Comparison of ENCODE assay signal across 10 cellular contexts in the genomic region with DNA sequence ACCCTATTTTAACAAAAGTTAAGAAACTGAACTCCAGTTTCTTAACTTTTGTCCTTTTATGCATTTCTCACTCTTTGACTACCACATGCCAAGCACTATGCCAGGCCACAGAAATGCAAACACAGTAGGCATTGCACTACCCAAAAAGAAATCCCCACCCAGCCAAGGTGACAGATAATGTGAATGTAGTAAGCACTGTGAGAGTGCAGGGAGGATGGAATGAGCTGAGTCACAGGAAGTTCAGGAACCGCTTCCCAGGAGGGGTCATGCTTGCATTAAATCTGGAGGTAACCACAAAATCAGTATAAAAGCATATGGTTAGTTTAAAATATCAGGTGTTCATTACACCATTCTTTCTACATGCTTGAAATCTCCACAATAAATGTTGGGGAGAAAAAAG. TPM values are rescaled to one million over a fixed set of nuclear protein-coding genes. Genes with fewer than 3 reads are reported as not detected.
DNase-seq lines count a peak whose midpoint lies in the region; ATAC-seq, FAIRE-seq and TF ChIP-seq lines count a peak whose summit lies in the region.
"Had no signal": no experiment of that assay in that cellular context is flagged by ENCODE, and none has a peak within 500 bp of the region (broad histone marks: within the 10 kb centered on the region; RNA-seq: fewer than 3 reads in every experiment).

No MANE protein-coding gene starts in this region.

- peaks cover 49% of the 10 kb centered on the region for H3K36me3 Mint-ChIP-seq in activated T-cell treated with anti-CD3 and anti-CD28 coated beads, Interleukin-2, amount 50 U/mL, for 24 hours (ENCODE audit: low read depth)

- CTCF ChIA-PET in RWPE1 (lab: Yijun Ruan, JAX) = interaction anchor here (0.6 to 1.2 kb wide), 4 partner anchors 8 to 127 kb away, joined by 3 read pairs; no protein-coding TSS in a partner anchor
- CTCF ChIA-PET in endothelial cell of umbilical vein (lab: Charles Lee) = interaction anchor here (0.6 to 1.9 kb wide), 4 partner anchors 8 to 116 kb away, joined by 3 to 9 read pairs (median 4); no protein-coding TSS in a partner anchor

- H4K20me1 ChIP-seq in endothelial cell of umbilical vein (replicated peaks; ENCODE audit: control insufficient read depth, extremely low read depth, insufficient read depth, low read length) = no peaks in the 10 kb centered on the region

- H3K27ac ChIP-seq in RWPE1 (peak overlapping the region; percentile 100; the same call in 1 of the 2 replicates), endothelial cell of umbilical vein (ENCODE audit: insufficient read depth, low read depth, low read length) (peak overlapping the region; percentile 51)

- BruUV-seq in endothelial cell of umbilical vein (replicated peaks; lab: Mats Ljungman, UMichigan) = no TSS peak

- H3K27ac Mint-ChIP-seq in activated T-cell treated with anti-CD3 and anti-CD28 coated beads, Interleukin-2, amount 50 U/mL, for 24 hours = peak overlapping the region; percentile 88
- H3K27ac Mint-ChIP-seq: CD8-positive, alpha-beta memory T cell had no signal

- no peaks in the 10 kb centered on the region for H3K9me1 ChIP-seq in endothelial cell of umbilical vein (replicated peaks; ENCODE audit: control insufficient read depth, extremely low read depth, insufficient read depth, low read length)

- TF ChIP-seq POLR2A in endothelial cell of umbilical vein (IDR thresholded peaks at IDR 0.05; ENCODE audit: low read depth, low read length) = no peak

- no peak overlapping the region for H2AFZ ChIP-seq in endothelial cell of umbilical vein (ENCODE audit: low read depth, low read length)

- H3K4me2 ChIP-seq in endothelial cell of umbilical vein (ENCODE audit: insufficient read depth, low read length) = peak overlapping the region; percentile 45

- POLR2A ChIA-PET in RWPE1 (lab: Yijun Ruan, JAX; ENCODE audit: low non-redundant PET) (no interaction called here), endothelial cell of umbilical vein (lab: Charles Lee) (no interaction called here)

- peaks cover 47% of the 10 kb centered on the region for H3K4me1 ChIP-seq in endothelial cell of umbilical vein (ENCODE audit: control insufficient read depth, extremely low read depth, insufficient read depth, low read length)

- DNase-seq in activated T-cell treated with anti-CD3 and anti-CD28 coated beads, Interleukin-2, amount 50 U/mL, for 24 hours = peak; percentile 13
- DNase-seq in activated T-cell treated with anti-CD3 and anti-CD28 coated beads, Interleukin-2, amount 50 U/mL, for 48 hours = no peak
- DNase-seq in RWPE1 (ENCODE audit: low spot score) = peak; percentile 88
- DNase-seq in endothelial cell of umbilical vein (ENCODE audit: low read depth, low spot score) = peak; percentile 64
- peak; percentile 35 for DNase-seq in stimulated activated naive CD8-positive, alpha-beta T cell treated with anti-CD3 and anti-CD28 coated beads, Interleukin-15, Interleukin-2, amounts not matched to agents 100 U/mL and 50 U/mL, for 24 hours
- no peak for DNase-seq in anterior cingulate cortex (lab: John Stamatoyannopoulos, UW)
- DNase-seq in NCI-H187 (lab: John Stamatoyannopoulos, UW) = no peak
- no peak for DNase-seq in NCI-H1417 (lab: John Stamatoyannopoulos, UW)
- DNase-seq: CD8-positive, alpha-beta memory T cell had no signal

- H3K9me3 Mint-ChIP-seq in activated T-cell treated with anti-CD3 and anti-CD28 coated beads, Interleukin-2, amount 50 U/mL, for 24 hours = no peaks in the 10 kb centered on the region
- H3K9me3 Mint-ChIP-seq: CD8-positive, alpha-beta memory T cell had no signal

- H3K36me3 ChIP-seq in endothelial cell of umbilical vein (ENCODE audit: control insufficient read depth in 2 of 2, extremely low read depth in 1 of 2, insufficient read depth in 2 of 2, low read length in 2 of 2) = peaks cover 0 to 2% of the 10 kb centered on the region in 2 experiments

- ATAC-seq in stimulated activated naive CD8-positive, alpha-beta T cell treated with anti-CD3 and anti-CD28 coated beads, Interleukin-15, Interleukin-2, amounts not matched to agents 100 U/mL and 50 U/mL, for 24 hours = peak; percentile 87

- peak; percentile 88 for FAIRE-seq in endothelial cell of umbilical vein (lab: Jason Lieb, UNC)

- no peaks in the 10 kb centered on the region for H3K9me3 ChIP-seq in endothelial cell of umbilical vein (replicated peaks; ENCODE audit: control insufficient read depth, insufficient read depth, low read length)

- peaks cover 70% of the 10 kb centered on the region for H3K4me1 Mint-ChIP-seq in activated T-cell treated with anti-CD3 and anti-CD28 coated beads, Interleukin-2, amount 50 U/mL, for 24 hours (ENCODE audit: low read depth)

- H3K4me3 ChIP-seq in endothelial cell of umbilical vein (replicated peaks in 1 of 3; ENCODE audit: insufficient read depth in 1 of 3, low read depth in 1 of 3, low read length in 3 of 3) = no peak overlapping the region

- H3K4me3 Mint-ChIP-seq in activated T-cell treated with anti-CD3 and anti-CD28 coated beads, Interleukin-2, amount 50 U/mL, for 24 hours = peak overlapping the region; percentile 45
- H3K4me3 Mint-ChIP-seq: CD8-positive, alpha-beta memory T cell had no signal

- no peak overlapping the region for H3K9ac ChIP-seq in endothelial cell of umbilical vein (replicated peaks; ENCODE audit: extremely low read depth, insufficient read depth, low read length)

- no peaks in the 10 kb centered on the region for H3K79me2 ChIP-seq in endothelial cell of umbilical vein (ENCODE audit: control insufficient read depth, insufficient read depth, low read length)

- intact Hi-C loops in endothelial cell of umbilical vein (cut with micrococcal nuclease) = no loop called here

- no peaks in the 10 kb centered on the region for H3K27me3 ChIP-seq in endothelial cell of umbilical vein (ENCODE audit: control insufficient read depth in 2 of 2, insufficient read depth in 2 of 2, low read length in 2 of 2)

- H3K27me3 Mint-ChIP-seq in activated T-cell treated with anti-CD3 and anti-CD28 coated beads, Interleukin-2, amount 50 U/mL, for 24 hours = no peaks in the 10 kb centered on the region
- H3K27me3 Mint-ChIP-seq: CD8-positive, alpha-beta memory T cell had no signal

- TF ChIP-seq CTCF in RWPE1 (conservative IDR thresholded peaks at IDR 0.05; ENCODE audit: low read depth) (no peak), endothelial cell of umbilical vein (IDR thresholded peaks at IDR 0.05; ENCODE audit: extremely low read depth in 1 of 2, insufficient read depth in 1 of 2, low read depth in 1 of 2, low read length in 2 of 2) (no peak)

- dilution Hi-C loops in endothelial cell of umbilical vein (cut with MboI; ENCODE audit: extremely low pct_ligation_motif_present, low sequenced_read_pairs) = no loop called here

TF ChIP-seq in endothelial cell of umbilical vein, 7 proteins besides CTCF, POLR2A, EP300 and RAD21:
- TF ChIP-seq MAX (IDR thresholded peaks at IDR 0.05; ENCODE audit: insufficient read depth, insufficient read length) = no peak
- peak; percentile 61 for TF ChIP-seq JUN (IDR thresholded peaks at IDR 0.05; ENCODE audit: borderline replicate concordance, insufficient read depth, insufficient read length, low read depth)
- TF ChIP-seq EZH2 (IDR thresholded peaks at IDR 0.05; ENCODE audit: borderline replicate concordance, low read depth, low read length, severe bottlenecking) = no peak
- peak; percentile 26 for TF ChIP-seq GATA2 (IDR thresholded peaks at IDR 0.05; ENCODE audit: insufficient read depth, insufficient read length, low read depth, low read length)
- peak; percentile 7 for TF ChIP-seq MYC (IDR thresholded peaks at IDR 0.05; ENCODE audit: low read depth, low read length)
- peak; percentile 83 for TF ChIP-seq FOS (IDR thresholded peaks at IDR 0.05; ENCODE audit: borderline replicate concordance, insufficient read depth, low read length)
- TF ChIP-seq POLR2AphosphoS5 (IDR thresholded peaks at IDR 0.05; ENCODE audit: insufficient read depth, low read depth, low read length) = peak; percentile 68

RNA-seq across cellular contexts. Expression of gene FAM83C, which starts 20.1 kb away (rescaled TPM):
- total RNA-seq in endothelial cell of umbilical vein = not detected in 2 replicates
- not detected in 2 replicates for polyA plus RNA-seq in endothelial cell of umbilical vein
- not detected in 2 replicates for polyA plus RNA-seq in endothelial cell of umbilical vein (2011; cell fraction: cytosol; rRNA removed)
- not detected in 2 replicates for polyA plus RNA-seq in endothelial cell of umbilical vein (2011; cell fraction: nucleus; rRNA removed)
- not detected in 2 replicates for polyA plus RNA-seq in endothelial cell of umbilical vein (2012)
- not detected in 2 replicates for polyA minus RNA-seq in endothelial cell of umbilical vein
- polyA minus RNA-seq in endothelial cell of umbilical vein (2011; cell fraction: cytosol; rRNA and poly(A)+ RNA removed) = not detected
- polyA minus RNA-seq in endothelial cell of umbilical vein (2011; cell fraction: nucleus; rRNA and poly(A)+ RNA removed) = not detected in 2 replicates
- total RNA-seq: CD8-positive, alpha-beta memory T cell had no signal
- polyA plus RNA-seq: CD8-positive, alpha-beta memory T cell; neural cell had no signal

RNA-seq across cellular contexts. Expression of gene EIF6, which starts 27.8 kb away (rescaled TPM):
- total RNA-seq in endothelial cell of umbilical vein = 124 and 153 TPM in 2 replicates
- polyA plus RNA-seq in endothelial cell of umbilical vein = 286 and 383 TPM in 2 replicates
- 212 and 219 TPM in 2 replicates for polyA plus RNA-seq in endothelial cell of umbilical vein (2011; cell fraction: cytosol; rRNA removed)
- polyA plus RNA-seq in endothelial cell of umbilical vein (2011; cell fraction: nucleus; rRNA removed) = 121 and 152 TPM in 2 replicates
- polyA plus RNA-seq in endothelial cell of umbilical vein (2012) = 128 and 134 TPM in 2 replicates
- polyA minus RNA-seq in endothelial cell of umbilical vein = 117 and 150 TPM in 2 replicates
- polyA minus RNA-seq in endothelial cell of umbilical vein (2011; cell fraction: cytosol; rRNA and poly(A)+ RNA removed) = 111 TPM
- polyA minus RNA-seq in endothelial cell of umbilical vein (2011; cell fraction: nucleus; rRNA and poly(A)+ RNA removed) = 22.6 and 26.3 TPM in 2 replicates

RNA-seq across cellular contexts. Expression of gene MMP24OS, which starts 34.4 kb away (rescaled TPM):
- total RNA-seq in endothelial cell of umbilical vein = 52.8 and 55.6 TPM in 2 replicates
- 35.1 and 43.2 TPM in 2 replicates for polyA plus RNA-seq in endothelial cell of umbilical vein
- polyA plus RNA-seq in endothelial cell of umbilical vein (2011; cell fraction: cytosol; rRNA removed) = 25.2 and 33.9 TPM in 2 replicates
- polyA plus RNA-seq in endothelial cell of umbilical vein (2011; cell fraction: nucleus; rRNA removed) = 18.0 and 21.5 TPM in 2 replicates
- polyA plus RNA-seq in endothelial cell of umbilical vein (2012) = 31.8 and 52.0 TPM in 2 replicates
- polyA minus RNA-seq in endothelial cell of umbilical vein = 15.2 and 20.2 TPM in 2 replicates
- 19.6 TPM for polyA minus RNA-seq in endothelial cell of umbilical vein (2011; cell fraction: cytosol; rRNA and poly(A)+ RNA removed)
- 15.6 and 16.3 TPM in 2 replicates for polyA minus RNA-seq in endothelial cell of umbilical vein (2011; cell fraction: nucleus; rRNA and poly(A)+ RNA removed)

Comparison
In these comparisons a context has a peak if more than half of its experiments do, and no peak if none do; other contexts are left out.
1. DNase-seq: peak in activated T-cell treated with anti-CD3 and anti-CD28 coated beads, Interleukin-2, amount 50 U/mL, for 24 hours (single experiment), RWPE1 (single experiment), endothelial cell of umbilical vein (single experiment) and stimulated activated naive CD8-positive, alpha-beta T cell treated with anti-CD3 and anti-CD28 coated beads, Interleukin-15, Interleukin-2, amounts not matched to agents 100 U/mL and 50 U/mL, for 24 hours (single experiment); none in activated T-cell treated with anti-CD3 and anti-CD28 coated beads, Interleukin-2, amount 50 U/mL, for 48 hours (0 of 2), anterior cingulate cortex (0 of 58), NCI-H187 (0 of 2) and NCI-H1417 (0 of 3).